ENCODE assay signal across 1 cellular context in genomic region chr7:2452643-2453270, GRCh38.
TF ChIP-seq lines count a peak whose summit lies in the region.

No MANE protein-coding gene starts in this region.

TF ChIP-seq in H1, 55 proteins besides CTCF, POLR2A, EP300 and RAD21:
- TF ChIP-seq SRF (IDR thresholded peaks at IDR 0.05; ENCODE audit: low read depth, low read length) (no peak), EZH2 (IDR thresholded peaks at IDR 0.05; ENCODE audit: low read depth, low read length, severe bottlenecking) (no peak), KDM1A (IDR thresholded peaks at IDR 0.05; ENCODE audit: borderline replicate concordance, low read length) (no peak), POLR2AphosphoS5 (IDR thresholded peaks at IDR 0.05; ENCODE audit: low read depth, low read length) (no peak), HDAC6 (IDR thresholded peaks at IDR 0.05; ENCODE audit: low read depth, low read length) (no peak), CBX8 (IDR thresholded peaks at IDR 0.05; ENCODE audit: borderline replicate concordance, low read depth, low read length) (no peak), POU5F1 (IDR thresholded peaks at IDR 0.05; ENCODE audit: low read depth, low read length) (no peak), CEBPB (IDR thresholded peaks at IDR 0.05; ENCODE audit: low read depth, low read length) (no peak), FOSL1 (IDR thresholded peaks at IDR 0.05; ENCODE audit: insufficient read depth, low read depth, low read length) (no peak), ATF2 (IDR thresholded peaks at IDR 0.05; ENCODE audit: low read length) (no peak)
